12 cellular contexts compared by ENCODE assay signal in genomic region chr3:15512173-15512572, GRCh38. TPM values are rescaled to one million over a fixed set of nuclear protein-coding genes. Genes with fewer than 3 reads are reported as not detected.
DNase-seq lines count a peak whose midpoint lies in the region; ATAC-seq and TF ChIP-seq lines count a peak whose summit lies in the region.
"Had no signal": no experiment of that assay in that cellular context is flagged by ENCODE, and none has a peak within 500 bp of the region (broad histone marks: within the 10 kb centered on the region; RNA-seq: fewer than 3 reads in every experiment).

No MANE protein-coding gene starts in this region.

- H3K9me3 Mint-ChIP-seq in stimulated activated effector memory CD8-positive, alpha-beta T cell treated with anti-CD3 and anti-CD28 coated beads, Interleukin-12 subunit alpha, Interleukin-12 subunit beta, amount 100 ng/mL, for 72 hours, result no peaks in the 10 kb centered on the region
- H3K9me3 Mint-ChIP-seq: central memory CD8-positive, alpha-beta T cell had no signal

- intact Hi-C loops in heart right ventricle (cut with DNase I), result no loop called here

- no peaks in the 10 kb centered on the region for H3K36me3 ChIP-seq in heart right ventricle
- H3K36me3 ChIP-seq: right lobe of liver had no signal

- peaks cover 34% of the 10 kb centered on the region for H3K4me1 Mint-ChIP-seq in stimulated activated effector memory CD8-positive, alpha-beta T cell treated with anti-CD3 and anti-CD28 coated beads, Interleukin-12 subunit alpha, Interleukin-12 subunit beta, amount 100 ng/mL, for 72 hours
- H3K4me1 Mint-ChIP-seq: central memory CD8-positive, alpha-beta T cell had no signal

- peaks cover 3 to 50% (median 21%) of the 10 kb centered on the region in 9 donors for H3K4me1 ChIP-seq in heart right ventricle
- H3K4me1 ChIP-seq: right lobe of liver had no signal

- ATAC-seq in heart right ventricle (peak; percentile 95 to 99 (median 96)), HG03439 (IDR thresholded peaks at IDR 0.05; ENCODE audit: unreplicated experiment) (no peak), GM21786 (IDR thresholded peaks at IDR 0.05; ENCODE audit: unreplicated experiment) (no peak)
- ATAC-seq in stimulated activated effector memory CD8-positive, alpha-beta T cell treated with anti-CD3 and anti-CD28 coated beads, Interleukin-12 subunit alpha, Interleukin-12 subunit beta, amount 100 ng/mL, for 72 hours, result no peak
- ATAC-seq: right lobe of liver had no signal

- WGBS in heart right ventricle, 2 donors, result 16 to 27% methylated on average over 10 of the region's 10 CpGs

- no peak overlapping the region for H3K4me3 ChIP-seq in heart right ventricle
- H3K4me3 ChIP-seq: right lobe of liver had no signal

- no peaks in the 10 kb centered on the region for H3K36me3 Mint-ChIP-seq in stimulated activated effector memory CD8-positive, alpha-beta T cell treated with anti-CD3 and anti-CD28 coated beads, Interleukin-12 subunit alpha, Interleukin-12 subunit beta, amount 100 ng/mL, for 72 hours

- no peak overlapping the region for H3K4me3 Mint-ChIP-seq in stimulated activated effector memory CD8-positive, alpha-beta T cell treated with anti-CD3 and anti-CD28 coated beads, Interleukin-12 subunit alpha, Interleukin-12 subunit beta, amount 100 ng/mL, for 72 hours
- H3K4me3 Mint-ChIP-seq: central memory CD8-positive, alpha-beta T cell had no signal

- no peaks in the 10 kb centered on the region for H3K9me3 ChIP-seq in heart right ventricle
- H3K9me3 ChIP-seq: right lobe of liver had no signal

- no peak for TF ChIP-seq CTCF in heart right ventricle (IDR thresholded peaks at IDR 0.05)

- DNase-seq in NCI-H1092 (lab: John Stamatoyannopoulos, UW) (peak; percentile 95), NCI-H748 (lab: John Stamatoyannopoulos, UW; ENCODE audit: unreplicated experiment) (peak; percentile 87), heart right ventricle (peak; percentile 61 to 82), HuH-7.5 (ENCODE audit: low spot score) (no peak)
- no peak for DNase-seq in stimulated activated effector memory CD8-positive, alpha-beta T cell treated with anti-CD3 and anti-CD28 coated beads, Interleukin-12 subunit alpha, Interleukin-12 subunit beta, amount 100 ng/mL, for 72 hours (ENCODE audit: low spot score in 2 of 2)
- no peak for DNase-seq in activated CD4-positive, CD25-positive, alpha-beta regulatory T cell (lab: John Stamatoyannopoulos, UW)
- DNase-seq: right lobe of liver, SIG-M5 had no signal

- peak overlapping the region; percentile 73 for H3K27ac Mint-ChIP-seq in stimulated activated effector memory CD8-positive, alpha-beta T cell treated with anti-CD3 and anti-CD28 coated beads, Interleukin-12 subunit alpha, Interleukin-12 subunit beta, amount 100 ng/mL, for 72 hours

- no peaks in the 10 kb centered on the region for H3K27me3 ChIP-seq in heart right ventricle
- H3K27me3 ChIP-seq: right lobe of liver had no signal

- peak overlapping the region in 5 of 10 donors; percentile 13 to 51 (median 49) for H3K27ac ChIP-seq in heart right ventricle
- H3K27ac ChIP-seq: right lobe of liver had no signal

RNA-seq across cellular contexts. Expression of gene COLQ, which starts 9.3 kb away (rescaled TPM):
- 10 to 100 TPM in 7 of 10 donors, 1 to 10 TPM in 2, under 1 TPM in 1; 0.85 to 23.3 (median 14.9) TPM for total RNA-seq in heart right ventricle
- polyA plus RNA-seq in heart right ventricle, result 1 to 10 TPM; 3.7 to 5.7 TPM
- total RNA-seq: HT1080 had no signal

Comparison
In these comparisons a context has a peak if more than half of its experiments do, and no peak if none do; other contexts are left out.
1. DNase-seq: peak in NCI-H1092 (single experiment), NCI-H748 (single experiment) and heart right ventricle (2 of 2); none in stimulated activated effector memory CD8-positive, alpha-beta T cell treated with anti-CD3 and anti-CD28 coated beads, Interleukin-12 subunit alpha, Interleukin-12 subunit beta, amount 100 ng/mL, for 72 hours (0 of 2), activated CD4-positive, CD25-positive, alpha-beta regulatory T cell (0 of 4) and HuH-7.5 (single experiment).
2. ATAC-seq: peak in heart right ventricle (8 of 8); none in stimulated activated effector memory CD8-positive, alpha-beta T cell treated with anti-CD3 and anti-CD28 coated beads, Interleukin-12 subunit alpha, Interleukin-12 subunit beta, amount 100 ng/mL, for 72 hours (single experiment), HG03439 (single experiment) and GM21786 (single experiment).